In genomic region chr5:150428106-150428876, GRCh38 we compare ENCODE assay signal across 2 cellular contexts.
TF ChIP-seq lines count a peak whose summit lies in the region.

No MANE protein-coding gene starts in this region.

TF ChIP-seq in IMR-90, 13 proteins besides CTCF, POLR2A, EP300 and RAD21:
- no peak for TF ChIP-seq RCOR1 (IDR thresholded peaks at IDR 0.05; ENCODE audit: insufficient replicate concordance, low read length)

TF ChIP-seq in liver, 16 proteins besides CTCF, POLR2A, EP300 and RAD21:
- TF ChIP-seq REST (IDR thresholded peaks at IDR 0.05) (peak; percentile 75), FOXA1 (IDR thresholded peaks at IDR 0.05) (peak; percentile 10), FOXA2 (IDR thresholded peaks at IDR 0.05) (no peak), JUND (IDR thresholded peaks at IDR 0.05) (peak in 1 of 2 donors; percentile 64), ATF3 (IDR thresholded peaks at IDR 0.05) (no peak), NR2F2 (IDR thresholded peaks at IDR 0.05) (peak; percentile 33), YY1 (IDR thresholded peaks at IDR 0.05) (peak; percentile 86), HNF4G (IDR thresholded peaks at IDR 0.05) (peak; percentile 84), EGR1 (IDR thresholded peaks at IDR 0.05; ENCODE audit: low read depth in 2 of 2) (no peak), MAX (IDR thresholded peaks at IDR 0.05) (peak; percentile 83), SP1 (IDR thresholded peaks at IDR 0.05) (peak; percentile 94), TAF1 (conservative IDR thresholded peaks at IDR 0.05) (peak; percentile 83), RXRA (IDR thresholded peaks at IDR 0.05) (peak; percentile 62 to 71), HNF4A (conservative IDR thresholded peaks at IDR 0.05) (peak; percentile 91 to 95), GABPA (IDR thresholded peaks at IDR 0.05 in 1 of 2, conservative IDR thresholded peaks at IDR 0.05 in 1 of 2) (peak in 1 of 2 donors; percentile 28)
- TF ChIP-seq, protein P1, sequence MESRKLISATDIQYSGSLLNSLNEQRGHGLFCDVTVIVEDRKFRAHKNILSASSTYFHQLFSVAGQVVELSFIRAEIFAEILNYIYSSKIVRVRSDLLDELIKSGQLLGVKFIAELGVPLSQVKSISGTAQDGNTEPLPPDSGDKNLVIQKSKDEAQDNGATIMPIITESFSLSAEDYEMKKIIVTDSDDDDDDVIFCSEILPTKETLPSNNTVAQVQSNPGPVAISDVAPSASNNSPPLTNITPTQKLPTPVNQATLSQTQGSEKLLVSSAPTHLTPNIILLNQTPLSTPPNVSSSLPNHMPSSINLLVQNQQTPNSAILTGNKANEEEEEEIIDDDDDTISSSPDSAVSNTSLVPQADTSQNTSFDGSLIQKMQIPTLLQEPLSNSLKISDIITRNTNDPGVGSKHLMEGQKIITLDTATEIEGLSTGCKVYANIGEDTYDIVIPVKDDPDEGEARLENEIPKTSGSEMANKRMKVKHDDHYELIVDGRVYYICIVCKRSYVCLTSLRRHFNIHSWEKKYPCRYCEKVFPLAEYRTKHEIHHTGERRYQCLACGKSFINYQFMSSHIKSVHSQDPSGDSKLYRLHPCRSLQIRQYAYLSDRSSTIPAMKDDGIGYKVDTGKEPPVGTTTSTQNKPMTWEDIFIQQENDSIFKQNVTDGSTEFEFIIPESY (IDR thresholded peaks at IDR 0.05): peak; percentile 49
